16 cellular contexts compared by ENCODE assay signal in genomic region chr22:37739000-37739399, GRCh38. TPM values are rescaled to one million over a fixed set of nuclear protein-coding genes. Genes with fewer than 3 reads are reported as not detected.
DNase-seq lines count a peak whose midpoint lies in the region; ATAC-seq and TF ChIP-seq lines count a peak whose summit lies in the region.
"Had no signal": no experiment of that assay in that cellular context is flagged by ENCODE, and none has a peak within 500 bp of the region (broad histone marks: within the 10 kb centered on the region; RNA-seq: fewer than 3 reads in every experiment).

No MANE protein-coding gene starts in this region.

- H3K9ac ChIP-seq in BLaER1 treated with 17β-estradiol and CSF1 and Interleukin-3, amounts not matched to agents 10 nM and 100 nM, result peak overlapping the region; percentile 49 to 99 (median 64); a peak in 21 of 22 replicates

- H3K4me2 ChIP-seq in BLaER1 treated with 17β-estradiol and CSF1 and Interleukin-3, amounts not matched to agents 10 nM and 100 nM, result peak overlapping the region; percentile 79 to 97 (median 89)

- DNase-seq in body of pancreas (peak in 3 of 4 donors; percentile 52 to 59 (median 53)), right cardiac atrium (peak; percentile 90 to 95 (median 93)), sciatic nerve (ENCODE audit: low spot score) (peak; percentile 75), NCI-H82 treated with DMSO at 0.1 percent for 48 hours (lab: John Stamatoyannopoulos, UW; ENCODE audit: unreplicated experiment) (no peak), NCI-H748 (lab: John Stamatoyannopoulos, UW; ENCODE audit: unreplicated experiment) (no peak), DMS79 treated with DMSO at 0.1 percent for 48 hours (lab: John Stamatoyannopoulos, UW) (no peak)
- DNase-seq: activated CD4-positive, CD25-positive, alpha-beta regulatory T cell; activated T-cell treated with anti-CD3 and anti-CD28 coated beads, Interleukin-2, amount 50 U/mL, for 48 hours; foreskin keratinocyte; GDM1; mammary epithelial cell; NCI-H748 treated with DMSO at 0.1 percent for 48 hours had no signal

- intact Hi-C loops in body of pancreas (cut with DNase I), result loop anchor here (5.0 kb wide), 1 partner anchor 43 kb away; no protein-coding TSS in a partner anchor
- intact Hi-C loops in right cardiac atrium (cut with DNase I), result no loop called here
- intact Hi-C loops in sciatic nerve (cut with DNase I), result no loop called here

- no peak for TF ChIP-seq POLR2A in body of pancreas (IDR thresholded peaks at IDR 0.05)

- TF ChIP-seq CTCF in body of pancreas (IDR thresholded peaks at IDR 0.05), result no peak

- no peaks in the 10 kb centered on the region for H3K27me3 ChIP-seq in BLaER1 treated with 17β-estradiol and CSF1 and Interleukin-3, amounts not matched to agents 10 nM and 100 nM
- H3K27me3 ChIP-seq in body of pancreas, result no peaks in the 10 kb centered on the region
- no peaks in the 10 kb centered on the region for H3K27me3 ChIP-seq in right cardiac atrium (ENCODE audit: control insufficient read depth, insufficient read depth)
- H3K27me3 ChIP-seq: thyroid gland had no signal

- H3K4me3 ChIP-seq in BLaER1 treated with 17β-estradiol and CSF1 and Interleukin-3, amounts not matched to agents 10 nM and 100 nM, result peak overlapping the region in 1 of 10 experiments; percentile 29; a peak in 2 of 20 replicates
- H3K4me3 ChIP-seq in body of pancreas (no peak overlapping the region), right cardiac atrium (ENCODE audit: low read length) (no peak overlapping the region)
- H3K4me3 ChIP-seq: prostate gland, thyroid gland had no signal

- no peaks in the 10 kb centered on the region; a peak in 1 of 22 replicates for H3K36me3 ChIP-seq in BLaER1 treated with 17β-estradiol and CSF1 and Interleukin-3, amounts not matched to agents 10 nM and 100 nM
- H3K36me3 ChIP-seq in body of pancreas (replicated peaks in 1 of 2; ENCODE audit: insufficient read depth in 1 of 2, low read depth in 2 of 2), result no peaks in the 10 kb centered on the region
- H3K36me3 ChIP-seq: prostate gland, thyroid gland had no signal

- peak; percentile 31 for ATAC-seq in body of pancreas
- peak; percentile 73 to 80 for ATAC-seq in right cardiac atrium
- peak; percentile 82 for ATAC-seq in sciatic nerve
- no peak for ATAC-seq in HG03196 (IDR thresholded peaks at IDR 0.05; ENCODE audit: unreplicated experiment)
- ATAC-seq: foreskin keratinocyte had no signal

- no peaks in the 10 kb centered on the region for H4K20me1 ChIP-seq in BLaER1 treated with 17β-estradiol and CSF1 and Interleukin-3, amounts not matched to agents 10 nM and 100 nM

- H3K9me3 ChIP-seq in BLaER1 treated with 17β-estradiol and CSF1 and Interleukin-3, amounts not matched to agents 10 nM and 100 nM (replicated peaks in 1 of 11), result no peaks in the 10 kb centered on the region
- no peaks in the 10 kb centered on the region for H3K9me3 ChIP-seq in body of pancreas
- no peaks in the 10 kb centered on the region for H3K9me3 ChIP-seq in right cardiac atrium (ENCODE audit: control insufficient read depth, low read length)
- H3K9me3 ChIP-seq: prostate gland, thyroid gland had no signal

- H3K4me1 ChIP-seq in BLaER1 treated with 17β-estradiol and CSF1 and Interleukin-3, amounts not matched to agents 10 nM and 100 nM, result peaks cover 72 to 100% (median 96%) of the 10 kb centered on the region in 10 experiments
- H3K4me1 ChIP-seq in body of pancreas, result peaks cover 6% of the 10 kb centered on the region
- H3K4me1 ChIP-seq in right cardiac atrium (ENCODE audit: control insufficient read depth, insufficient read depth, low read length), result peaks cover 6% of the 10 kb centered on the region
- H3K4me1 ChIP-seq: foreskin keratinocyte, prostate gland had no signal

- H3K27ac ChIP-seq in BLaER1 treated with 17β-estradiol and CSF1 and Interleukin-3, amounts not matched to agents 10 nM and 100 nM, result peak overlapping the region; percentile 36 to 100 (median 83); a peak in 21 of 22 replicates
- H3K27ac ChIP-seq in body of pancreas (no peak overlapping the region), right cardiac atrium (ENCODE audit: low read length) (no peak overlapping the region)
- H3K27ac ChIP-seq: foreskin keratinocyte, prostate gland, thyroid gland had no signal

- 74 to 84% methylated on average over 11 of the region's 11 CpGs for WGBS in body of pancreas, 2 donors
- WGBS in right cardiac atrium, result 40% methylated on average over 11 of the region's 11 CpGs

RNA-seq across cellular contexts. Expression of gene TRIOBP, which starts 42.2 kb away (rescaled TPM):
- total RNA-seq in body of pancreas (10 to 100 TPM; 65.6 to 76.5 TPM), right cardiac atrium (100 to 1,000 TPM in 1 of 4 donors, 10 to 100 TPM in 3; 84.8 to 105 (median 92.5) TPM), sciatic nerve (84.0 TPM)
- polyA plus RNA-seq in right cardiac atrium, result 82.1 TPM

RNA-seq across cellular contexts. Expression of gene NOL12, which starts 52.9 kb away (rescaled TPM):
- total RNA-seq in body of pancreas (10 to 100 TPM; 10.4 to 19.1 TPM), right cardiac atrium (10 to 100 TPM; 13.5 to 16.4 (median 14.4) TPM), sciatic nerve (21.2 TPM)
- polyA plus RNA-seq in right cardiac atrium, result 16.3 TPM

Comparison
In these comparisons a context has a peak if more than half of its experiments do, and no peak if none do; other contexts are left out.
1. H3K27ac ChIP-seq: peak in BLaER1 treated with 17β-estradiol and CSF1 and Interleukin-3, amounts not matched to agents 10 nM and 100 nM (11 of 11); none in body of pancreas (0 of 4) and right cardiac atrium (single experiment).
2. DNase-seq: peak in body of pancreas (3 of 4), right cardiac atrium (3 of 3) and sciatic nerve (single experiment); none in NCI-H82 treated with DMSO at 0.1 percent for 48 hours (single experiment), NCI-H748 (single experiment) and DMS79 treated with DMSO at 0.1 percent for 48 hours (single experiment).